ENCODE assay signal across 2 cellular contexts in the genomic region with DNA sequence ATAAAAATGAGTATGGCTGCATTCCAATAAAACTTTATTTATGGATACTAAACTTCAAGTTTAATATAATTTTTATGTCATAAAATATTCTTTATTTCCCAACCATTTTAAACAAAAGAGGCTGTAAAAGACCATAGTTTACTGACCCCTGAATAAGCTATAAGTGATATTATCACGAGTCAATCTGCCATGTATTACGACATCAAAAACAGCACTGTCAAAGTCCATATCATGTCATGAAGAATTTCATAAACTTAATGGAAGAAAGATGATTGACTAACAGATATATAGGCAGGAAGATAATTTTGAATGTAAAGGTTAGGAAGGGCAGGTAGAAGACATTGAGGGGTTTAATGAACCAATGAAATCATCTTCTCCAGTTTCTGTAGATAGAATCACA.
TF ChIP-seq lines count a peak whose summit lies in the region.

No MANE protein-coding gene starts in this region.

TF ChIP-seq in HCT116, 20 proteins besides CTCF, POLR2A, EP300 and RAD21:
- no peak for TF ChIP-seq SP1 (IDR thresholded peaks at IDR 0.05; ENCODE audit: low read depth)
- TF ChIP-seq SIN3A (IDR thresholded peaks at IDR 0.05; ENCODE audit: low read depth): no peak
- TF ChIP-seq, protein P1, sequence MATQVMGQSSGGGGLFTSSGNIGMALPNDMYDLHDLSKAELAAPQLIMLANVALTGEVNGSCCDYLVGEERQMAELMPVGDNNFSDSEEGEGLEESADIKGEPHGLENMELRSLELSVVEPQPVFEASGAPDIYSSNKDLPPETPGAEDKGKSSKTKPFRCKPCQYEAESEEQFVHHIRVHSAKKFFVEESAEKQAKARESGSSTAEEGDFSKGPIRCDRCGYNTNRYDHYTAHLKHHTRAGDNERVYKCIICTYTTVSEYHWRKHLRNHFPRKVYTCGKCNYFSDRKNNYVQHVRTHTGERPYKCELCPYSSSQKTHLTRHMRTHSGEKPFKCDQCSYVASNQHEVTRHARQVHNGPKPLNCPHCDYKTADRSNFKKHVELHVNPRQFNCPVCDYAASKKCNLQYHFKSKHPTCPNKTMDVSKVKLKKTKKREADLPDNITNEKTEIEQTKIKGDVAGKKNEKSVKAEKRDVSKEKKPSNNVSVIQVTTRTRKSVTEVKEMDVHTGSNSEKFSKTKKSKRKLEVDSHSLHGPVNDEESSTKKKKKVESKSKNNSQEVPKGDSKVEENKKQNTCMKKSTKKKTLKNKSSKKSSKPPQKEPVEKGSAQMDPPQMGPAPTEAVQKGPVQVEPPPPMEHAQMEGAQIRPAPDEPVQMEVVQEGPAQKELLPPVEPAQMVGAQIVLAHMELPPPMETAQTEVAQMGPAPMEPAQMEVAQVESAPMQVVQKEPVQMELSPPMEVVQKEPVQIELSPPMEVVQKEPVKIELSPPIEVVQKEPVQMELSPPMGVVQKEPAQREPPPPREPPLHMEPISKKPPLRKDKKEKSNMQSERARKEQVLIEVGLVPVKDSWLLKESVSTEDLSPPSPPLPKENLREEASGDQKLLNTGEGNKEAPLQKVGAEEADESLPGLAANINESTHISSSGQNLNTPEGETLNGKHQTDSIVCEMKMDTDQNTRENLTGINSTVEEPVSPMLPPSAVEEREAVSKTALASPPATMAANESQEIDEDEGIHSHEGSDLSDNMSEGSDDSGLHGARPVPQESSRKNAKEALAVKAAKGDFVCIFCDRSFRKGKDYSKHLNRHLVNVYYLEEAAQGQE (IDR thresholded peaks at IDR 0.05; ENCODE audit: low read depth): no peak
- no peak for TF ChIP-seq CEBPB (IDR thresholded peaks at IDR 0.05; ENCODE audit: low read depth)
- TF ChIP-seq TCF7L2 (IDR thresholded peaks at IDR 0.05; ENCODE audit: borderline replicate concordance, extremely low read depth, insufficient read depth, insufficient read length): no peak
- TF ChIP-seq, protein P2, sequence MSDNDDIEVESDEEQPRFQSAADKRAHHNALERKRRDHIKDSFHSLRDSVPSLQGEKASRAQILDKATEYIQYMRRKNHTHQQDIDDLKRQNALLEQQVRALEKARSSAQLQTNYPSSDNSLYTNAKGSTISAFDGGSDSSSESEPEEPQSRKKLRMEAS (IDR thresholded peaks at IDR 0.05): no peak
- TF ChIP-seq ZNF274 (IDR thresholded peaks at IDR 0.05; ENCODE audit: low read depth, low read length): no peak
- TF ChIP-seq FOSL1 (IDR thresholded peaks at IDR 0.05; ENCODE audit: low read depth): no peak
- no peak for TF ChIP-seq JUND (IDR thresholded peaks at IDR 0.05)
- TF ChIP-seq, protein P3, sequence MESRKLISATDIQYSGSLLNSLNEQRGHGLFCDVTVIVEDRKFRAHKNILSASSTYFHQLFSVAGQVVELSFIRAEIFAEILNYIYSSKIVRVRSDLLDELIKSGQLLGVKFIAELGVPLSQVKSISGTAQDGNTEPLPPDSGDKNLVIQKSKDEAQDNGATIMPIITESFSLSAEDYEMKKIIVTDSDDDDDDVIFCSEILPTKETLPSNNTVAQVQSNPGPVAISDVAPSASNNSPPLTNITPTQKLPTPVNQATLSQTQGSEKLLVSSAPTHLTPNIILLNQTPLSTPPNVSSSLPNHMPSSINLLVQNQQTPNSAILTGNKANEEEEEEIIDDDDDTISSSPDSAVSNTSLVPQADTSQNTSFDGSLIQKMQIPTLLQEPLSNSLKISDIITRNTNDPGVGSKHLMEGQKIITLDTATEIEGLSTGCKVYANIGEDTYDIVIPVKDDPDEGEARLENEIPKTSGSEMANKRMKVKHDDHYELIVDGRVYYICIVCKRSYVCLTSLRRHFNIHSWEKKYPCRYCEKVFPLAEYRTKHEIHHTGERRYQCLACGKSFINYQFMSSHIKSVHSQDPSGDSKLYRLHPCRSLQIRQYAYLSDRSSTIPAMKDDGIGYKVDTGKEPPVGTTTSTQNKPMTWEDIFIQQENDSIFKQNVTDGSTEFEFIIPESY (IDR thresholded peaks at IDR 0.05; ENCODE audit: extremely low read depth, insufficient replicate concordance, low read length): no peak
- no peak for TF ChIP-seq ELF1 (IDR thresholded peaks at IDR 0.05; ENCODE audit: borderline replicate concordance, low read depth)
- no peak for TF ChIP-seq SRF (IDR thresholded peaks at IDR 0.05; ENCODE audit: low read depth)
- no peak for TF ChIP-seq EZH2 (IDR thresholded peaks at IDR 0.05)
- no peak for TF ChIP-seq CBX3 (IDR thresholded peaks at IDR 0.05; ENCODE audit: low read depth)
- TF ChIP-seq, protein P4, sequence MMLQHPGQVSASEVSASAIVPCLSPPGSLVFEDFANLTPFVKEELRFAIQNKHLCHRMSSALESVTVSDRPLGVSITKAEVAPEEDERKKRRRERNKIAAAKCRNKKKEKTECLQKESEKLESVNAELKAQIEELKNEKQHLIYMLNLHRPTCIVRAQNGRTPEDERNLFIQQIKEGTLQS (IDR thresholded peaks at IDR 0.05): no peak
- TF ChIP-seq YY1 (IDR thresholded peaks at IDR 0.05; ENCODE audit: extremely low read depth, insufficient replicate concordance, low read depth, low read length): no peak
- TF ChIP-seq ZFX (IDR thresholded peaks at IDR 0.05): no peak
- no peak for TF ChIP-seq POLR2AphosphoS5 (IDR thresholded peaks at IDR 0.05; ENCODE audit: low read depth, low read length)

TF ChIP-seq in K562, 482 proteins besides CTCF, POLR2A, EP300 and RAD21:
- no peak for TF ChIP-seq RBBP5 (IDR thresholded peaks at IDR 0.05; ENCODE audit: borderline replicate concordance, insufficient read depth, low read length, poor library complexity, severe bottlenecking)
- TF ChIP-seq CEBPB (tag; IDR thresholded peaks at IDR 0.05): peak; percentile 80
- TF ChIP-seq CEBPG (CRISPR knock-in tag; IDR thresholded peaks at IDR 0.05): no peak
- TF ChIP-seq CEBPG (tag; conservative IDR thresholded peaks at IDR 0.05 in 1 of 2, IDR thresholded peaks at IDR 0.05 in 1 of 2): peak; percentile 27 to 53; a peak in 1 of 4 replicates
